ENCODE assay signal across 17 cellular contexts in the genomic region with DNA sequence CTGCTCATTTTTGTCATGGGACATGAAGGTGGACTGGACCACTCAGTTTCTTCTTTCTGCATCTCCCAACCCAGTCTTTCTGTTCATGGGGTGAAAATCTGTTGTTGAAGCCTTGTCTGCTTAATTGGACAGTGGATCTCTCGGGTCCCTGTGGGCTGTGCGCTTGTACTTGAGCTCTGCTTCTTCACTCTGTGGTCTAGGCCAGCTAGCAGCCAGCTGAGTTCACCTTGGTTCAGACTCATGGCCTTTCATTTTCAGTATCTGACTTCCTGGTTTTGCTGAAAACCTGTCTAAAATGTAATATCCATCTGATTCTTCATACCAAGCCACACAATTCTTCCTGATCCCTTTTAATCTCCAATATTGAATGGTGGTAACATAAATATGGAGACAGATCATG.
DNase-seq lines count a peak whose midpoint lies in the region; ATAC-seq and TF ChIP-seq lines count a peak whose summit lies in the region.
"Had no signal": no experiment of that assay in that cellular context is flagged by ENCODE, and none has a peak within 500 bp of the region (broad histone marks: within the 10 kb centered on the region; RNA-seq: fewer than 3 reads in every experiment).

No MANE protein-coding gene starts in this region.

- CTCF ChIA-PET in RWPE1 (lab: Yijun Ruan, JAX) = no interaction called here

- TF ChIP-seq CTCF in osteoblast (IDR thresholded peaks at IDR 0.05; ENCODE audit: extremely low read depth, low read depth, low read length) (no peak), RWPE1 (conservative IDR thresholded peaks at IDR 0.05; ENCODE audit: low read depth) (no peak), BE2C (IDR thresholded peaks at IDR 0.05; ENCODE audit: low read depth, low read length) (no peak)

- ATAC-seq in GM19025 (IDR thresholded peaks at IDR 0.05; ENCODE audit: low read depth, unreplicated experiment) = peak; percentile 64
- ATAC-seq in HG02763 (IDR thresholded peaks at IDR 0.05; ENCODE audit: unreplicated experiment) = peak; percentile 86
- ATAC-seq in HG03469 (IDR thresholded peaks at IDR 0.05; ENCODE audit: unreplicated experiment) = peak; percentile 51
- ATAC-seq in activated CD4-positive, CD25-positive, alpha-beta regulatory T cell treated with anti-CD3 and anti-CD28 coated beads, Interleukin-2, amount 50 U/mL, for 24 hours = no peak
- ATAC-seq: mucosa of descending colon, WTC11 had no signal

- H3K9me3 ChIP-seq in osteoblast (ENCODE audit: low read depth, low read length) (no peaks in the 10 kb centered on the region), BE2C (no peaks in the 10 kb centered on the region)
- no peaks in the 10 kb centered on the region for H3K9me3 ChIP-seq in effector memory CD4-positive, alpha-beta T cell (ENCODE audit: control insufficient read depth, low read length)
- H3K9me3 ChIP-seq: BLaER1, mucosa of descending colon, stomach had no signal

- no peak overlapping the region for H3K4me2 ChIP-seq in osteoblast (ENCODE audit: insufficient read depth, low read length)
- H3K4me2 ChIP-seq: BLaER1 had no signal

- no peaks in the 10 kb centered on the region for H3K27me3 ChIP-seq in osteoblast (ENCODE audit: insufficient read depth, low read length)
- H3K27me3 ChIP-seq in effector memory CD4-positive, alpha-beta T cell (replicated peaks; ENCODE audit: control insufficient read depth, insufficient read depth, low read length, poor library complexity, severe bottlenecking) = no peaks in the 10 kb centered on the region
- no peaks in the 10 kb centered on the region; the same call in 1 of the 2 replicates for H3K27me3 ChIP-seq in BE2C
- H3K27me3 ChIP-seq: BLaER1, stomach had no signal

- no peaks in the 10 kb centered on the region for H4K20me1 ChIP-seq in osteoblast (ENCODE audit: insufficient read depth, low read length)
- H4K20me1 ChIP-seq: BLaER1 had no signal

- H3K4me3 ChIP-seq in osteoblast (ENCODE audit: insufficient read depth, low read length) (no peak overlapping the region), BE2C (ENCODE audit: low read depth, low read length) (no peak overlapping the region)
- H3K4me3 ChIP-seq in effector memory CD4-positive, alpha-beta T cell (ENCODE audit: insufficient read depth, low read depth, low read length, poor library complexity, severe bottlenecking) = no peak overlapping the region
- H3K4me3 ChIP-seq: BLaER1, mucosa of descending colon, stomach had no signal

- H2AFZ ChIP-seq in osteoblast (ENCODE audit: low read length) = peak overlapping the region; percentile 16
- H2AFZ ChIP-seq: parathyroid adenoma had no signal

- no peaks in the 10 kb centered on the region for H3K36me3 ChIP-seq in osteoblast (ENCODE audit: insufficient read depth, low read length)
- H3K36me3 ChIP-seq in effector memory CD4-positive, alpha-beta T cell (ENCODE audit: control insufficient read depth, insufficient read depth, low read length) = no peaks in the 10 kb centered on the region
- H3K36me3 ChIP-seq in BE2C = no peaks in the 10 kb centered on the region
- H3K36me3 ChIP-seq: BLaER1 had no signal

- DNase-seq in osteoblast (ENCODE audit: insufficient read length, low spot score, missing footprints) (no peak), RWPE1 (ENCODE audit: low spot score) (no peak), BE2C (no peak)
- DNase-seq in effector memory CD4-positive, alpha-beta T cell = no peak
- DNase-seq: activated CD8-positive, alpha-beta memory T cell treated with anti-CD3 and anti-CD28 coated beads, Interleukin-2, amount 50 U/mL, for 48 hours; activated naive CD8-positive, alpha-beta T cell treated with anti-CD3 and anti-CD28 coated beads for 36 hours; DND-41; mucosa of descending colon; NCI-H1417; stomach had no signal

- H3K4me1 ChIP-seq in osteoblast (ENCODE audit: insufficient read depth, low read length) (no peaks in the 10 kb centered on the region), BE2C (no peaks in the 10 kb centered on the region)
- H3K4me1 ChIP-seq in effector memory CD4-positive, alpha-beta T cell (ENCODE audit: control insufficient read depth, insufficient read depth, low read length, poor library complexity, severe bottlenecking) = no peaks in the 10 kb centered on the region
- H3K4me1 ChIP-seq: BLaER1, parathyroid adenoma had no signal

- no peaks in the 10 kb centered on the region for H3K79me2 ChIP-seq in osteoblast (ENCODE audit: insufficient read depth, low read length)
- H3K79me2 ChIP-seq: parathyroid adenoma had no signal

- POLR2A ChIA-PET in RWPE1 (lab: Yijun Ruan, JAX; ENCODE audit: low non-redundant PET) = no interaction called here

- H3K27ac ChIP-seq in osteoblast (ENCODE audit: low read depth, low read length) (no peak overlapping the region), RWPE1 (no peak overlapping the region)
- no peak overlapping the region for H3K27ac ChIP-seq in effector memory CD4-positive, alpha-beta T cell (ENCODE audit: insufficient read depth, low read length, poor library complexity, severe bottlenecking)
- H3K27ac ChIP-seq: BLaER1, parathyroid adenoma, stomach had no signal

Comparison
In these comparisons a context has a peak if more than half of its experiments do, and no peak if none do; other contexts are left out.
1. ATAC-seq: peak in GM19025 (single experiment), HG02763 (single experiment) and HG03469 (single experiment); none in activated CD4-positive, CD25-positive, alpha-beta regulatory T cell treated with anti-CD3 and anti-CD28 coated beads, Interleukin-2, amount 50 U/mL, for 24 hours (0 of 2).